In the genomic region with DNA sequence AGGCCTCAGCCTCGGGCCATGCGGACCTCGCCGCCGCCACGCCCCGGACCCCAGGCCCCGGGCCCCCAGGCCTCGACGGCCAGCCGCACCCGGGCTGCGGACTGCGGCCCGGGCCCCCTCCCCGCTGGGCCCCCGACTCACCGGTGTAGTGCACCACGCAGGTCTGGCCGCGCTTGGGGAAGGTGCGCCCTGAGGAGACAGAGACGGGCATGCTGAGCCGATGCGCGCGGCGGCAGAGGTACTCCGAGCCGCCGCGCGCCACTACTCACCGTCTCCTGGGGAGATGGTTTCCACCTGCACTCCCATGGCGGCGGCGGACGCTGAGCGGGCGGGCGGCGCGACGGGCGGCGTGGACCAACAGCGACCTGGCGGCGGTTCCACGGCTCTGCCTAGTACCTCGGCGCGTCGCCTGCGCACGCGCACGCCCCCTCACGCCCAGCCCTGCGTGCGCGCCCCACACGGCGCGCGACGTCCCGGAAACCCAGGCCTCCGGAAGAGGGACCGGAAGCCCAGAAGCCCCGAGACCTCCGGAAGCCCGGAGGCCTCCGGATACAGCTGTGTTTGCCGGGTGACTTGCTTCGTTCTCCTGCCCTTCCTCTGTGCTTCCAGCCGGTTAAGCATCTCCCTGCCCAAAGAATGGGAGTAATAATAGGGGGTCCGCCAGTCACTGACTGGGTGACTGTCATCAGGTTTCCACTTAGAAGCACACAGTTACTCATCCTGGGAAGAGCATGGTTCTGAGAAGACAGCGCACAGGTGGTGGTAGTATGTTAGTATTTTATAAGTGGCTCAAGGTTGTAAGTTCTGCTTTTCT, we compare ENCODE assay signal across 8 cellular contexts. TPM values are rescaled to one million over a fixed set of nuclear protein-coding genes. Genes with fewer than 3 reads are reported as not detected.
DNase-seq lines count a peak whose midpoint lies in the region; ATAC-seq and TF ChIP-seq lines count a peak whose summit lies in the region.

A gene (minus strand): TSS at position 362 of the 814 bp plus-strand sequence. CDS start 56 bp downstream, at position 306.

- no peaks in the 10 kb centered on the region for H3F3A ChIP-seq in smooth muscle cell (ENCODE audit: low read depth)

- H3K27ac ChIP-seq in ACC112 (ENCODE audit: low read depth, low read length), result peak within 1 kb of the TSS; percentile 62
- peak within 1 kb of the TSS; percentile 90 for H3K27ac ChIP-seq in VCaP
- peak within 1 kb of the TSS; percentile 61 for H3K27ac ChIP-seq in smooth muscle cell (ENCODE audit: low read depth)

- H3K36me3 ChIP-seq in ACC112 (ENCODE audit: insufficient read depth, low read length) (no peaks in the 10 kb centered on the region), smooth muscle cell (ENCODE audit: low read depth) (no peaks in the 10 kb centered on the region)

- H3K27me3 ChIP-seq in ACC112 (ENCODE audit: insufficient read depth, low read length) (no peaks in the 10 kb centered on the region), smooth muscle cell (ENCODE audit: low read depth) (peaks cover 33% of the 10 kb centered on the region)

- H3K4me1 ChIP-seq in ACC112 (ENCODE audit: control insufficient read depth, insufficient read depth, low read length, unreplicated experiment) (peaks cover 34% of the 10 kb centered on the region), smooth muscle cell (ENCODE audit: low read depth) (peaks cover 10% of the 10 kb centered on the region)

- H2AFZ ChIP-seq in ACC112 (ENCODE audit: low read length, unreplicated experiment), result peak within 1 kb of the TSS; percentile 89
- peak within 1 kb of the TSS; percentile 82 for H2AFZ ChIP-seq in smooth muscle cell (ENCODE audit: low read depth)

- H3K4me3 ChIP-seq in ACC112 (ENCODE audit: low read depth, low read length) (peak within 1 kb of the TSS; percentile 91), smooth muscle cell (peak within 1 kb of the TSS; percentile 96)

- no peaks in the 10 kb centered on the region for H3K9me3 ChIP-seq in smooth muscle cell (replicated peaks; ENCODE audit: low read depth)

- peak; percentile 84 for ATAC-seq in GM18907 (IDR thresholded peaks at IDR 0.05; ENCODE audit: unreplicated experiment)
- ATAC-seq in HG03139 (IDR thresholded peaks at IDR 0.05; ENCODE audit: unreplicated experiment), result peak; percentile 84

- H3K79me2 ChIP-seq in ACC112 (ENCODE audit: control insufficient read depth, insufficient read depth, low read length, unreplicated experiment) (peaks cover 49% of the 10 kb centered on the region), smooth muscle cell (ENCODE audit: low read depth) (peaks cover 50% of the 10 kb centered on the region)

- H3K4me2 ChIP-seq in smooth muscle cell, result peak within 1 kb of the TSS; percentile 89

- in situ Hi-C loops in T47D (cut with HindIII; ENCODE audit: low pct_unique_long_range_greater_than_20kb, low sequenced_read_pairs), result no loop called here

- 0 out of 2 replicates have a peak, but pooled peaks have one; percentile 13 for TF ChIP-seq CTCF in VCaP (conservative IDR thresholded peaks at IDR 0.05)
- no peak for TF ChIP-seq CTCF in smooth muscle cell (IDR thresholded peaks at IDR 0.05; ENCODE audit: borderline replicate concordance, insufficient read depth, poor library complexity, severe bottlenecking)

- WGBS in smooth muscle cell (ENCODE audit: low lambda C conversion rate), result 2% methylated on average over 44 of the region's 79 CpGs

- peak within 1 kb of the TSS; percentile 65 for H3K9ac ChIP-seq in smooth muscle cell (ENCODE audit: low read depth)

- H4K20me1 ChIP-seq in smooth muscle cell (ENCODE audit: low read depth), result peaks cover 42% of the 10 kb centered on the region

- peak; percentile 81 for DNase-seq in NCI-H2196 treated with DMSO at 0.1 percent for 48 hours (lab: John Stamatoyannopoulos, UW; ENCODE audit: unreplicated experiment)
- DNase-seq in T47D (ENCODE audit: low read depth in 1 of 2, low spot score in 1 of 2), result peak; percentile 64 to 95
- peak; percentile 93 for DNase-seq in iPS-NIHi11 (ENCODE audit: low spot score)
- DNase-seq in smooth muscle cell (lab: John Stamatoyannopoulos, UW; ENCODE audit: unreplicated experiment), result peak; percentile 63

RNA-seq across cellular contexts. Expression of the gene that starts here (rescaled TPM):
- total RNA-seq in smooth muscle cell, result 137 and 184 TPM in 2 replicates
- polyA plus RNA-seq in smooth muscle cell, result 150 and 163 TPM in 2 replicates

Comparison
In these comparisons a context has a peak if more than half of its experiments do, and no peak if none do; other contexts are left out.
1. Peak in every context shown above with its lines: DNase-seq, ATAC-seq, H3K4me3 ChIP-seq and H3K27ac ChIP-seq.